ENCODE assay signal across 18 cellular contexts in the genomic region with DNA sequence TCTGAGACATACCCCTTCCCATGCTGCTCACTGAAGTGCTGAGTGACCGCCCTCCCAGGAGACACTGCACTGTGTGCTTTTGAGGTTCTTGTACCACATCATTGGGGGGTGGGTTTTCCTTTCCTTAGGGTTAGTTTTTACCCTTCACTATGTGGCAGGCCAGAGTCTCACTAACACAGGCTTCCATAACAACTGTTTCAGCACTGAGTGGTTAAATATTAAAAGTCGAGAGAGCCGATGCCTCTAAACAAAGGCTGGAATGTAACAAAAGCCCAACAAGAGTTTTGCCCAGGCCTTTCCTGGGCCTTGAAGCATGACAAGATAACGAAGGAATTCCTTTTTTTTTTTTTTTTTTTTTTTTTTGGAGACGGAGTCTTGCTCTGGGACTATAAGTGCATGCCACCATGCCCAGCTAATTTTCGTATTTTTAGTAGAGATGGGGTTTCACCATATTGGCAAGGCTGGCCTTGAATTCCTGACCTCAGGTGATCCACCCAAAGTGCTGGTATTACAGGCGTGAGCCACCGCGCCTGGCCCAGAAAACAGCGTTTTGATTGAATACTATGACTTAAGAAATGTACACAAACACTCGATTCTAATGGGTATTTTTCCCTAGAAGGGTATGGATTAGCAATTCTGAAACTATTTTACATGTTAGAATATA. TPM values are rescaled to one million over a fixed set of nuclear protein-coding genes. Genes with fewer than 3 reads are reported as not detected.
DNase-seq lines count a peak whose midpoint lies in the region; ATAC-seq and TF ChIP-seq lines count a peak whose summit lies in the region.
"Had no signal": no experiment of that assay in that cellular context is flagged by ENCODE, and none has a peak within 500 bp of the region (broad histone marks: within the 10 kb centered on the region; RNA-seq: fewer than 3 reads in every experiment).

No MANE protein-coding gene starts in this region.

- no peaks in the 10 kb centered on the region for H3K9me3 Mint-ChIP-seq in activated naive CD8-positive, alpha-beta T cell (ENCODE audit: low read depth)
- H3K9me3 Mint-ChIP-seq in activated naive CD8-positive, alpha-beta T cell treated with anti-CD3 and anti-CD28 coated beads for 36 hours: peaks cover 3% of the 10 kb centered on the region
- H3K9me3 Mint-ChIP-seq in nephron progenitor cell: peaks cover 73% of the 10 kb centered on the region

- H3K4me3 ChIP-seq in iPS-18a (ENCODE audit: low read length): peak overlapping the region; percentile 6
- H3K4me3 ChIP-seq: K562, SJSA1 had no signal

- peaks cover 26% of the 10 kb centered on the region for H3K27me3 Mint-ChIP-seq in activated naive CD8-positive, alpha-beta T cell
- H3K27me3 Mint-ChIP-seq in activated naive CD8-positive, alpha-beta T cell treated with anti-CD3 and anti-CD28 coated beads for 36 hours: peaks cover 70% of the 10 kb centered on the region
- H3K27me3 Mint-ChIP-seq in nephron progenitor cell (ENCODE audit: low read depth, poor library complexity): peaks cover 3% of the 10 kb centered on the region

- ATAC-seq in GM21367 (IDR thresholded peaks at IDR 0.05; ENCODE audit: unreplicated experiment): no peak
- ATAC-seq: K562 had no signal

- H3K36me3 ChIP-seq in iPS-18a (ENCODE audit: control insufficient read depth, low read depth, low read length): no peaks in the 10 kb centered on the region
- H3K36me3 ChIP-seq: SJSA1 had no signal

- H3K9me3 ChIP-seq in iPS-18a (ENCODE audit: control insufficient read depth, low read depth, low read length): no peaks in the 10 kb centered on the region

- no peak for DNase-seq in activated naive CD8-positive, alpha-beta T cell treated with anti-CD3 and anti-CD28 coated beads for 36 hours
- no peak for DNase-seq in nephron progenitor cell
- DNase-seq in RKO (ENCODE audit: low spot score): no peak
- no peak for DNase-seq in activated naive CD4-positive, alpha-beta T cell (lab: John Stamatoyannopoulos, UW)
- DNase-seq in occipital lobe (lab: John Stamatoyannopoulos, UW): no peak
- DNase-seq: C1 segment of cervical spinal cord; DMS79 treated with DMSO at 0.1 percent for 48 hours; GDM1; NCI-H1436 treated with DMSO at 0.1 percent for 48 hours; NCI-H2081; NCI-H526; NK-92 treated with Interleukin-12 subunit alpha and Interleukin-12 subunit beta, amount 100 ng/mL, for 24 hours; OCI-M1 had no signal

- no peak overlapping the region for H3K27ac ChIP-seq in iPS-18a (ENCODE audit: low read length)
- H3K27ac ChIP-seq: SJSA1 had no signal

- peak overlapping the region; percentile 28 for H3K4me3 Mint-ChIP-seq in activated naive CD8-positive, alpha-beta T cell
- no peak overlapping the region for H3K4me3 Mint-ChIP-seq in activated naive CD8-positive, alpha-beta T cell treated with anti-CD3 and anti-CD28 coated beads for 36 hours
- peak overlapping the region; percentile 100 for H3K4me3 Mint-ChIP-seq in nephron progenitor cell

- H3K4me1 ChIP-seq in iPS-18a (ENCODE audit: control insufficient read depth, low read depth, low read length): peaks cover 10% of the 10 kb centered on the region
- H3K4me1 ChIP-seq: SJSA1 had no signal

- H3K9ac ChIP-seq in iPS-18a (ENCODE audit: low read length): no peak overlapping the region

- H3K27me3 ChIP-seq in iPS-18a (ENCODE audit: control insufficient read depth, insufficient read depth, low read length): peaks cover 14% of the 10 kb centered on the region
- H3K27me3 ChIP-seq: SJSA1 had no signal

- peaks cover 15% of the 10 kb centered on the region for H3K4me1 Mint-ChIP-seq in activated naive CD8-positive, alpha-beta T cell (ENCODE audit: low read depth)
- H3K4me1 Mint-ChIP-seq in activated naive CD8-positive, alpha-beta T cell treated with anti-CD3 and anti-CD28 coated beads for 36 hours: peaks cover 14% of the 10 kb centered on the region
- H3K4me1 Mint-ChIP-seq in nephron progenitor cell: peaks cover 18% of the 10 kb centered on the region

- no peak overlapping the region for H3K27ac Mint-ChIP-seq in activated naive CD8-positive, alpha-beta T cell
- no peak overlapping the region for H3K27ac Mint-ChIP-seq in activated naive CD8-positive, alpha-beta T cell treated with anti-CD3 and anti-CD28 coated beads for 36 hours
- H3K27ac Mint-ChIP-seq in nephron progenitor cell: no peak overlapping the region

- H3K36me3 Mint-ChIP-seq in activated naive CD8-positive, alpha-beta T cell: peaks cover 2% of the 10 kb centered on the region
- H3K36me3 Mint-ChIP-seq in activated naive CD8-positive, alpha-beta T cell treated with anti-CD3 and anti-CD28 coated beads for 36 hours: peaks cover 5% of the 10 kb centered on the region
- peaks cover 64% of the 10 kb centered on the region for H3K36me3 Mint-ChIP-seq in nephron progenitor cell (ENCODE audit: low read depth)

- TF ChIP-seq CTCF in nephron progenitor cell (IDR thresholded peaks at IDR 0.05): no peak

RNA-seq across cellular contexts. Expression of a gene that starts 46.5 kb away (rescaled TPM):
- 1 to 10 TPM; 2.2 to 3.6 TPM for total RNA-seq in activated naive CD8-positive, alpha-beta T cell treated with anti-CD3 and anti-CD28 coated beads for 36 hours
- 18.6 TPM for total RNA-seq in occipital lobe
